ENCODE assay signal across 1 cellular context in the genomic region with DNA sequence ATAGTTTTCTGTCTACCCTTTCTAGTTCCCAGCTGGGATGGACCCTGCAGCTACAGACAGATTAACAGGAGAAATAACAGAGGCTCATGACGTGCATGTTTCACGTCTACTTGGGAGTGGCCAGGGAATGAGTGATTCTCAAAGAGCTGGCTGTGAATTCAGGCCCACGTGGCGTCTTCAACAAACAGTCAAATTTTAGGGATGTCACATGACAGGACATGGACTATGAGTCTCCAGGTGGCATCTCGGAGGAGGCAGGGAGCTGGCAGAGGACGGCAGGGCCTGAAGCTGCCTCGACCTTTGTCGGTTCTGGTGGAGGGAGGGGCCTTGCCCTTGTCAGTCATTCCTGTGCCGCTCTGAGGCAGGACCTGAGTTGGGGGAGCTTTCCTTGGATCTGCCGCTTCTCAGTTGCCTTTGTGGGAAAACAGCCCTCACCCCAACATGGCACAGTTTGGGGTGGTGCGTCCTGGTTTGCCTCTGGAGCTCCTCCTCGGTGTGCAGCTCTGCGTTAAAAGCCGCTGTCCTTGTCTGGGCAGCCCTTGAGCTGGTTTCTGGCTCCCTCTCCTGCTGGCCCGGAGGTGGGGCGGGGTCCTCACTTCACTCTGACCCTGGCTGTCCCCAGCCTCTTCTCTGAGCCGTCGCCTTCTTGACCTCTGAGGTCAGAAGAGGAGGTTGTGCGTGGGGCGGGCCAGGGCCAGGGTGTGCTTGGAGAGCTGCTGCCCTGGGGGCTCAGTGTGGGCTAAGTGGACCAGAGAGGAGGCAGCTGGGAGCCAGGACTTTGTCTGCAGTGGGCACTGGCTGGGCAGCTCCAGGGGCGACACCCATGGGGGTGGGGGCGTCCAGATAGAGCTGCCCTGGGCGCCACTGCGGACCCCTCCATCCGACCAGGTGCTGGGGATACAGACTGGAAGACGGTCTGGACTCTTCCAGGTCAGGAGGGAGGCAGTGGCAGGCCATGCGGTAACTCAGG.
TF ChIP-seq lines count a peak whose summit lies in the region.

No MANE protein-coding gene starts in this region.

TF ChIP-seq in IMR-90, 13 proteins besides CTCF, POLR2A, EP300 and RAD21:
- no peak for TF ChIP-seq MXI1 (IDR thresholded peaks at IDR 0.05; ENCODE audit: borderline replicate concordance, low read depth, low read length)
- TF ChIP-seq CHD1 (IDR thresholded peaks at IDR 0.05; ENCODE audit: low read depth, low read length) = no peak
- no peak for TF ChIP-seq RFX5 (IDR thresholded peaks at IDR 0.05; ENCODE audit: low read depth, low read length)
TF ChIP-seq in IMR-90: peak in this region for 0.
